13 cellular contexts compared by ENCODE assay signal in genomic region chr14:68509188-68509953, GRCh38.
DNase-seq lines count a peak whose midpoint lies in the region; ATAC-seq and TF ChIP-seq lines count a peak whose summit lies in the region.
"Had no signal": no experiment of that assay in that cellular context is flagged by ENCODE, and none has a peak within 500 bp of the region (broad histone marks: within the 10 kb centered on the region; RNA-seq: fewer than 3 reads in every experiment).

No MANE protein-coding gene starts in this region.

- DNase-seq in EH (ENCODE audit: low read depth) (peak; percentile 64), mesothelial cell of epicardium (ENCODE audit: low spot score in 2 of 2, unreplicated experiment in 2 of 2) (peak in 1 of 2 experiments; percentile 17), aorta (no peak), NCI-H1048 (lab: John Stamatoyannopoulos, UW) (no peak), amygdala (lab: John Stamatoyannopoulos, UW) (no peak), GOT3 (lab: John Stamatoyannopoulos, UW) (no peak)
- no peak for DNase-seq in stimulated activated naive B cell treated with anti-CD40 and anti-IgM and Interleukin-4, amounts not matched to agents 10 μg/mL and 1 μg/mL and 100 μg/mL, for 72 hours
- DNase-seq: activated naive CD4-positive, alpha-beta T cell treated with anti-CD3 and anti-CD28 coated beads, Interleukin-2, amount 50 U/mL, for 16 hours; dorsolateral prefrontal cortex; NCI-H1417 treated with DMSO at 0.1 percent for 48 hours; NCI-H510A; stimulated activated naive CD8-positive, alpha-beta T cell treated with anti-CD3 and anti-CD28 coated beads, Interleukin-15, amount 100 ng/mL, for 72 hours had no signal

- H3K27ac Mint-ChIP-seq in mesothelial cell of epicardium, result peak overlapping the region; percentile 85
- peak overlapping the region; percentile 65 for H3K27ac Mint-ChIP-seq in stimulated activated naive B cell treated with anti-CD40 and anti-IgM and Interleukin-4, amounts not matched to agents 10 μg/mL and 1 μg/mL and 100 μg/mL, for 72 hours

- WGBS in aorta, 2 donors, result 62 to 63% methylated on average over 8 of the region's 8 CpGs

- H3K9me3 Mint-ChIP-seq in mesothelial cell of epicardium, result no peaks in the 10 kb centered on the region
- H3K9me3 Mint-ChIP-seq in stimulated activated naive B cell treated with anti-CD40 and anti-IgM and Interleukin-4, amounts not matched to agents 10 μg/mL and 1 μg/mL and 100 μg/mL, for 72 hours, result no peaks in the 10 kb centered on the region
- H3K9me3 Mint-ChIP-seq: stimulated activated naive CD8-positive, alpha-beta T cell treated with anti-CD3 and anti-CD28 coated beads, Interleukin-15, amount 100 ng/mL, for 72 hours had no signal

- H3K36me3 Mint-ChIP-seq in mesothelial cell of epicardium, result no peaks in the 10 kb centered on the region
- H3K36me3 Mint-ChIP-seq in stimulated activated naive B cell treated with anti-CD40 and anti-IgM and Interleukin-4, amounts not matched to agents 10 μg/mL and 1 μg/mL and 100 μg/mL, for 72 hours, result peaks cover 0 to 5% of the 10 kb centered on the region in 2 donors

- TF ChIP-seq CTCF in VCaP (conservative IDR thresholded peaks at IDR 0.05) (no peak), mesothelial cell of epicardium (IDR thresholded peaks at IDR 0.05; ENCODE audit: unreplicated experiment) (no peak)

- no peak for ATAC-seq in stimulated activated naive B cell treated with anti-CD40 and anti-IgM and Interleukin-4, amounts not matched to agents 10 μg/mL and 1 μg/mL and 100 μg/mL, for 72 hours (replicated peaks)
- ATAC-seq in aorta (ENCODE audit: low FRiP score), result no peak
- ATAC-seq: stimulated activated naive CD8-positive, alpha-beta T cell treated with anti-CD3 and anti-CD28 coated beads, Interleukin-15, amount 100 ng/mL, for 72 hours had no signal

- H3K4me1 Mint-ChIP-seq in mesothelial cell of epicardium, result peaks cover 77% of the 10 kb centered on the region
- peaks cover 54 to 92% of the 10 kb centered on the region in 2 donors for H3K4me1 Mint-ChIP-seq in stimulated activated naive B cell treated with anti-CD40 and anti-IgM and Interleukin-4, amounts not matched to agents 10 μg/mL and 1 μg/mL and 100 μg/mL, for 72 hours

- H3K27me3 Mint-ChIP-seq in mesothelial cell of epicardium (ENCODE audit: low read depth), result no peaks in the 10 kb centered on the region
- no peaks in the 10 kb centered on the region for H3K27me3 Mint-ChIP-seq in stimulated activated naive B cell treated with anti-CD40 and anti-IgM and Interleukin-4, amounts not matched to agents 10 μg/mL and 1 μg/mL and 100 μg/mL, for 72 hours
- H3K27me3 Mint-ChIP-seq: stimulated activated naive CD8-positive, alpha-beta T cell treated with anti-CD3 and anti-CD28 coated beads, Interleukin-15, amount 100 ng/mL, for 72 hours had no signal

- peaks cover 0 to 4% of the 10 kb centered on the region in 2 donors for H3K4me1 ChIP-seq in aorta (ENCODE audit: control insufficient read depth in 1 of 2, insufficient read depth in 2 of 2, low read length in 2 of 2)

- intact Hi-C loops in aorta (cut with DNase I), result no loop called here

- no peak overlapping the region for H3K4me3 ChIP-seq in aorta (ENCODE audit: low read length in 2 of 2)
- H3K4me3 ChIP-seq: dorsolateral prefrontal cortex had no signal

- H3K36me3 ChIP-seq in aorta (ENCODE audit: control insufficient read depth in 1 of 2, insufficient read depth in 2 of 2, low read length in 1 of 2), result no peaks in the 10 kb centered on the region

- no peak overlapping the region for H3K4me3 Mint-ChIP-seq in mesothelial cell of epicardium
- no peak overlapping the region for H3K4me3 Mint-ChIP-seq in stimulated activated naive B cell treated with anti-CD40 and anti-IgM and Interleukin-4, amounts not matched to agents 10 μg/mL and 1 μg/mL and 100 μg/mL, for 72 hours
- H3K4me3 Mint-ChIP-seq: stimulated activated naive CD8-positive, alpha-beta T cell treated with anti-CD3 and anti-CD28 coated beads, Interleukin-15, amount 100 ng/mL, for 72 hours had no signal

- H3K27me3 ChIP-seq in aorta (ENCODE audit: control insufficient read depth in 1 of 2, insufficient read depth in 2 of 2, low read length in 1 of 2), result no peaks in the 10 kb centered on the region
- H3K27me3 ChIP-seq: dorsolateral prefrontal cortex had no signal

- H3K27ac ChIP-seq in VCaP (peak overlapping the region; percentile 99), aorta (ENCODE audit: low read depth in 1 of 2, low read length in 2 of 2) (peak overlapping the region in 1 of 2 donors; percentile 43)

- H3K9me3 ChIP-seq in aorta (ENCODE audit: control insufficient read depth, low read length), result no peaks in the 10 kb centered on the region
